ENCODE assay signal across 17 cellular contexts in genomic region chrX:11591712-11592351, GRCh38.
DNase-seq lines count a peak whose midpoint lies in the region; ATAC-seq, FAIRE-seq and TF ChIP-seq lines count a peak whose summit lies in the region.
"Had no signal": no experiment of that assay in that cellular context is flagged by ENCODE, and none has a peak within 500 bp of the region (broad histone marks: within the 10 kb centered on the region; RNA-seq: fewer than 3 reads in every experiment).

No MANE protein-coding gene starts in this region.

- no peak overlapping the region for H3K27ac Mint-ChIP-seq in HFFc6
- H3K27ac Mint-ChIP-seq: nephron had no signal

- TF ChIP-seq CTCF in DOHH2 (IDR thresholded peaks at IDR 0.05; ENCODE audit: low read depth, low read length, poor library complexity, severe bottlenecking) (no peak), K562 (IDR thresholded peaks at IDR 0.05 in 2 of 3, conservative IDR thresholded peaks at IDR 0.05 in 1 of 3; ENCODE audit: insufficient read depth in 2 of 3, low read depth in 1 of 3, low read length in 3 of 3) (no peak), HFFc6 (IDR thresholded peaks at IDR 0.05) (no peak)

- no peaks in the 10 kb centered on the region for H3K36me3 ChIP-seq in DOHH2 (ENCODE audit: control insufficient read depth, low read length)
- H3K36me3 ChIP-seq in K562 (ENCODE audit: control insufficient read depth, insufficient read depth, low read length) = no peaks in the 10 kb centered on the region
- H3K36me3 ChIP-seq: breast epithelium, right atrium auricular region, transverse colon had no signal

- H3K4me3 Mint-ChIP-seq in HFFc6 = no peak overlapping the region
- H3K4me3 Mint-ChIP-seq: CD14-positive monocyte, nephron had no signal

- H3K27me3 Mint-ChIP-seq in HFFc6 (ENCODE audit: insufficient read depth) = no peaks in the 10 kb centered on the region; the same call in 1 of the 2 replicates

- intact Hi-C loops in K562 (cut with micrococcal nuclease) = no loop called here

- no peaks in the 10 kb centered on the region for H3K9me3 ChIP-seq in DOHH2 (ENCODE audit: control insufficient read depth, insufficient read depth, low read length)
- no peaks in the 10 kb centered on the region for H3K9me3 ChIP-seq in K562 (replicated peaks; ENCODE audit: control insufficient read depth, insufficient read depth, low read depth, low read length)
- H3K9me3 ChIP-seq: breast epithelium, right atrium auricular region, transverse colon had no signal

- H3K36me3 Mint-ChIP-seq in HFFc6 (ENCODE audit: low read depth) = no peaks in the 10 kb centered on the region
- H3K36me3 Mint-ChIP-seq: CD14-positive monocyte had no signal

- no peak overlapping the region for H2AFZ ChIP-seq in K562 (ENCODE audit: low read depth, low read length)

- no peaks in the 10 kb centered on the region for H3K9me1 ChIP-seq in K562 (ENCODE audit: control insufficient read depth, insufficient read depth, low read length)

- TF ChIP-seq EP300 in K562 (IDR thresholded peaks at IDR 0.05; ENCODE audit: low read length) = no peak

- H3K4me1 Mint-ChIP-seq in HFFc6 (ENCODE audit: low read depth) = peaks cover 6% of the 10 kb centered on the region

- H3K9me2 ChIP-seq in DOHH2 (replicated peaks; ENCODE audit: control insufficient read depth, low read length) = no peaks in the 10 kb centered on the region

- H3K4me3 ChIP-seq in DOHH2 (ENCODE audit: low read length) (no peak overlapping the region), K562 (no peak overlapping the region)
- H3K4me3 ChIP-seq: breast epithelium, right atrium auricular region, transverse colon had no signal

- no peak for FAIRE-seq in K562 (lab: Jason Lieb, UNC)
- FAIRE-seq: HepG2 had no signal

- H3K79me2 ChIP-seq in DOHH2 (ENCODE audit: control insufficient read depth, low read length) = no peaks in the 10 kb centered on the region
- no peaks in the 10 kb centered on the region for H3K79me2 ChIP-seq in K562 (ENCODE audit: control insufficient read depth, insufficient read depth, low read length)

- DNase-seq in NOMO-1 treated with DMSO at 0.1 percent for 48 hours (lab: John Stamatoyannopoulos, UW; ENCODE audit: unreplicated experiment) = peak; percentile 70
- no peak for DNase-seq in K562 (ENCODE audit: extremely low read depth in 1 of 4, low spot score in 3 of 4)
- DNase-seq in HFFc6 = no peak
- DNase-seq in H4 (ENCODE audit: low spot score) = no peak
- DNase-seq: activated CD4-positive, CD25-positive, alpha-beta regulatory T cell treated with anti-CD3 and anti-CD28 coated beads, Interleukin-2, amount 50 U/mL, for 72 hours; activated effector memory CD4-positive, alpha-beta T cell treated with Interleukin-2 at 50 U/mL for 16 hours; NCI-H1436; NCI-H446; transverse colon had no signal

- no peaks in the 10 kb centered on the region for H4K20me1 ChIP-seq in DOHH2 (ENCODE audit: control insufficient read depth, insufficient read depth, low read depth, low read length)
- H4K20me1 ChIP-seq in K562 (replicated peaks; ENCODE audit: control insufficient read depth, insufficient read depth, low read length) = no peaks in the 10 kb centered on the region

- ATAC-seq in GM18511 (IDR thresholded peaks at IDR 0.05; ENCODE audit: unreplicated experiment) (peak; percentile 68), K562 (peak; percentile 47), HG02840 (IDR thresholded peaks at IDR 0.05; ENCODE audit: low FRiP score, unreplicated experiment) (no peak)
- ATAC-seq: HepG2 had no signal

- CTCF ChIA-PET in K562 (lab: Yijun Ruan, JAX; ENCODE audit: low intra/inter-chr PET ratio) = no interaction called here

- H3K4me1 ChIP-seq in DOHH2 (ENCODE audit: control insufficient read depth, low read length) = peaks cover 10% of the 10 kb centered on the region
- H3K4me1 ChIP-seq in K562 (replicated peaks in 1 of 2; ENCODE audit: control insufficient read depth in 2 of 2, insufficient read depth in 2 of 2, low read length in 2 of 2) = peaks cover 0 to 20% of the 10 kb centered on the region in 2 experiments; a peak in 3 of 5 replicates
- H3K4me1 ChIP-seq: breast epithelium, right atrium auricular region, transverse colon had no signal

- TF ChIP-seq RAD21 in K562 (CRISPR knock-in tag; conservative IDR thresholded peaks at IDR 0.05 in 1 of 2, IDR thresholded peaks at IDR 0.05 in 1 of 2) = no peak

- H3K27ac ChIP-seq in DOHH2 (ENCODE audit: low read depth, low read length) (no peak overlapping the region), K562 (ENCODE audit: extremely low read depth, low read depth, low read length) (peak overlapping the region; percentile 52; the same call in 2 of the 3 replicates)
- H3K27ac ChIP-seq: breast epithelium, right atrium auricular region, transverse colon had no signal

- TF ChIP-seq POLR2A in K562 (conservative IDR thresholded peaks at IDR 0.05) = no peak

- H3F3A ChIP-seq in DOHH2 (ENCODE audit: control insufficient read depth, insufficient read depth) = no peaks in the 10 kb centered on the region

- POLR2A ChIA-PET in K562 (lab: Yijun Ruan, JAX) = no interaction called here

- H3K4me2 ChIP-seq in DOHH2 (ENCODE audit: low read length) = peak overlapping the region; percentile 50
- no peak overlapping the region for H3K4me2 ChIP-seq in K562 (ENCODE audit: insufficient read depth, low read length)

- in situ Hi-C loops in K562 (cut with MboI) = no loop called here

- no peaks in the 10 kb centered on the region for H3K9me3 Mint-ChIP-seq in HFFc6

- no peaks in the 10 kb centered on the region for H3K27me3 ChIP-seq in DOHH2 (ENCODE audit: control insufficient read depth, low read length)
- no peaks in the 10 kb centered on the region for H3K27me3 ChIP-seq in K562 (ENCODE audit: control insufficient read depth in 2 of 2, insufficient read depth in 2 of 2, low read length in 2 of 2)
- H3K27me3 ChIP-seq: right atrium auricular region, transverse colon had no signal

- no TSS peak for BruUV-seq in K562 (replicated peaks; lab: Mats Ljungman, UMichigan)

- no peak overlapping the region for H3K9ac ChIP-seq in K562 (ENCODE audit: insufficient read depth in 1 of 2, low read depth in 2 of 2, low read length in 2 of 2)

TF ChIP-seq in K562, 482 proteins besides CTCF, POLR2A, EP300 and RAD21 (continues in another document):
- TF ChIP-seq TBL1XR1 (IDR thresholded peaks at IDR 0.05; ENCODE audit: low read length in 2 of 2) (no peak), JUND (IDR thresholded peaks at IDR 0.05; ENCODE audit: borderline replicate concordance, low read depth, low read length) (no peak), JUND (tag; IDR thresholded peaks at IDR 0.05; ENCODE audit: borderline replicate concordance, low read depth, low read length) (no peak), RERE (CRISPR knock-in tag; IDR thresholded peaks at IDR 0.05; ENCODE audit: borderline replicate concordance) (no peak), ATF3 (IDR thresholded peaks at IDR 0.05) (peak; percentile 41; the same call in 1 of the 2 replicates), ATF3 (CRISPR knock-in tag; conservative IDR thresholded peaks at IDR 0.05) (no peak), ZNF584 (CRISPR knock-in tag; IDR thresholded peaks at IDR 0.05; ENCODE audit: low read depth) (peak; percentile 44; the same call in 1 of the 2 replicates), FOSL1 (tag; conservative IDR thresholded peaks at IDR 0.05) (peak; percentile 71), CXXC5 (CRISPR knock-in tag; IDR thresholded peaks at IDR 0.05) (no peak), MAFF (IDR thresholded peaks at IDR 0.05; ENCODE audit: low read length) (no peak), GABPA (tag; conservative IDR thresholded peaks at IDR 0.05; ENCODE audit: low read depth) (0 out of 2 replicates have a peak, but pooled peaks have one; percentile 24), ZNF780A (CRISPR knock-in tag; IDR thresholded peaks at IDR 0.05) (no peak), ARID1B (IDR thresholded peaks at IDR 0.05) (peak; percentile 10; the same call in 1 of the 2 replicates)
